11 cellular contexts compared by ENCODE assay signal in the genomic region with DNA sequence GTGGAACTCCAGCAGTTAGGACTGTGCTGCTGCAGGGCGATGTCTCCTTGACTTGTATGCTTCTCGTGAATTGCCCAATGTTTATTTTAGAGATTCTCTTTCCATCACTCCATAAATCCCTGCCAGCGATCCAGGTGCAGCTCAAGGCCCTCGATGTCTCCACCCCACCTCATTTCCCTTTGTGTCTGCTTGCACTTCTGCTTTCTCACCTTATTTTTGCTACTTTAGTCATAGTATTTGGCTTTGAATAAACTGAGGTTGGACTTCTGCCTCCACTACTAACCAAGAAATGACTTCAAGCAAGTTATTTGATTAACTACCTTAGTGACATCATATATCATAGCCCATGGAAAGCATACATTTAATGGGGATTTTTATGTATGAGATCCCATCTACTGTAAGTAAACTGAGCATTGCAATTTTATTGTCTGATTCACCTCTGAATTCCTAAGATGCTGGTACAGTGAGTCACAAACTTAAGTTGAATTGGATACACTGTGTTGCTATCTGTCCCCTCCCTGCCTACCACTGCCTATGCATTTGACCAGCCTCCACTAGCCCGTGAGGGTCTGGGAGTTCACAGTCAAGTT.
A peak's percentile ranks its signal among the peaks of the same experiment; 100 is the strongest.
DNase-seq lines count a peak whose midpoint lies in the region; ATAC-seq and TF ChIP-seq lines count a peak whose summit lies in the region.
"Had no signal": no experiment of that assay in that cellular context is flagged by ENCODE, and none has a peak within 500 bp of the region (broad histone marks: within the 10 kb centered on the region; RNA-seq: fewer than 3 reads in every experiment).

No MANE protein-coding gene starts in this region.

- TF ChIP-seq POLR2A in spleen (IDR thresholded peaks at IDR 0.05), result no peak

- H3K4me3 ChIP-seq in spleen, result no peak overlapping the region

- TF ChIP-seq CTCF in spleen (IDR thresholded peaks at IDR 0.05 in 8 of 11, conservative IDR thresholded peaks at IDR 0.05 in 3 of 11), result no peak

- DNase-seq in AG08396 (ENCODE audit: low spot score), result peak; percentile 47
- DNase-seq in HS-27A (ENCODE audit: low read depth), result peak; percentile 36
- peak; percentile 66 for DNase-seq in RPMI7951 (ENCODE audit: low read depth)
- peak; percentile 46 for DNase-seq in glomerular visceral epithelial cell (ENCODE audit: extremely low spot score)
- DNase-seq in cortex of kidney (lab: John Stamatoyannopoulos, UW), result no peak
- DNase-seq in spleen, result no peak
- no peak for DNase-seq in cardiac septum (ENCODE audit: low spot score)
- DNase-seq: activated CD4-positive, alpha-beta T cell treated with anti-CD3 and anti-CD28 coated beads for 1 hour; NCI-H146; small intestine had no signal

- no peaks in the 10 kb centered on the region for H3K4me1 ChIP-seq in spleen

- no peak overlapping the region for H3K27ac ChIP-seq in spleen

- no peak for ATAC-seq in HG02884 (IDR thresholded peaks at IDR 0.05; ENCODE audit: unreplicated experiment)

- intact Hi-C loops in spleen (cut with DNase I; ENCODE audit: low total_unique reads), result no loop called here
- intact Hi-C loops in cardiac septum (cut with DNase I), result loop anchor here (5.0 kb wide), 1 partner anchor 450 kb away; no protein-coding TSS in a partner anchor

- WGBS in spleen, 5 donors, result 64 to 86% (median 75%) methylated on average over 5 of the region's 5 CpGs

- H3K9me3 ChIP-seq in spleen, result no peaks in the 10 kb centered on the region

- peaks cover 0 to 11% (median 0%) of the 10 kb centered on the region in 6 donors for H3K36me3 ChIP-seq in spleen

- H3K27me3 ChIP-seq in spleen (replicated peaks in 1 of 7), result no peaks in the 10 kb centered on the region

Comparison
In these comparisons a context has a peak if more than half of its experiments do, and no peak if none do; other contexts are left out.
1. DNase-seq: peak in AG08396 (single experiment), HS-27A (single experiment), RPMI7951 (single experiment) and glomerular visceral epithelial cell (single experiment); none in cortex of kidney (single experiment), spleen (single experiment) and cardiac septum (single experiment).